9 cellular contexts compared by ENCODE assay signal in genomic region chr9:68356370-68357118, GRCh38. TPM values are rescaled to one million over a fixed set of nuclear protein-coding genes. Genes with fewer than 3 reads are reported as not detected.
DNase-seq lines count a peak whose midpoint lies in the region; ATAC-seq and TF ChIP-seq lines count a peak whose summit lies in the region.
"Not testable (repeated sequence)": the region's sequence is repeated elsewhere in the genome, so short reads cannot be mapped to it uniquely, and the experiment has no call there.
"Had no signal": no experiment of that assay in that cellular context is flagged by ENCODE, and none has a peak within 500 bp of the region (broad histone marks: within the 10 kb centered on the region; RNA-seq: fewer than 3 reads in every experiment).

TSS of gene PGM5 (plus strand) at chr9:68356611. CDS start at chr9:68357128, 517 bp downstream.

- H3K4me3 ChIP-seq in BLaER1, result peak within 1 kb of the TSS; percentile 60
- peak within 1 kb of the TSS; percentile 65 for H3K4me3 ChIP-seq in MM.1S (ENCODE audit: low read length)

- not testable (repeated sequence) for H3K79me2 ChIP-seq in MM.1S (ENCODE audit: low read length)

- not testable (repeated sequence) for H3K27ac ChIP-seq in BLaER1; MM.1S (ENCODE audit: low read length)

- not testable (repeated sequence) for H3K36me3 Mint-ChIP-seq in activated naive CD4-positive, alpha-beta T cell treated with anti-CD3 and anti-CD28 coated beads, Interleukin-2, amount 50 U/mL, for 24 hours; endothelial cell (ENCODE audit: low read depth, unreplicated experiment); nephron progenitor cell (ENCODE audit: low read depth); stimulated activated naive CD8-positive, alpha-beta T cell treated with anti-CD3 and anti-CD28 coated beads, Interleukin-15, Interleukin-2, amounts not matched to agents 100 ng/mL and 50 ng/mL, for 24 hours (ENCODE audit: low read depth)

- H3K4me1 Mint-ChIP-seq in activated naive CD4-positive, alpha-beta T cell treated with anti-CD3 and anti-CD28 coated beads, Interleukin-2, amount 50 U/mL, for 24 hours; endothelial cell (ENCODE audit: unreplicated experiment); stimulated activated naive CD8-positive, alpha-beta T cell treated with anti-CD3 and anti-CD28 coated beads, Interleukin-15, Interleukin-2, amounts not matched to agents 100 ng/mL and 50 ng/mL, for 24 hours (ENCODE audit: low read depth): not testable (repeated sequence)
- H3K4me1 Mint-ChIP-seq in nephron progenitor cell, result peaks cover 11% of the 10 kb centered on the region

- not testable (repeated sequence) for H3K4me1 ChIP-seq in BLaER1; MM.1S (ENCODE audit: low read length)

- DNase-seq in MM.1S (peak; percentile 22), endothelial cell (ENCODE audit: low spot score) (peak; percentile 30), iPS-NIHi11 (ENCODE audit: low spot score) (peak; percentile 12), nephron progenitor cell (peak; percentile 64)

- peak within 1 kb of the TSS; percentile 75 for H2AFZ ChIP-seq in MM.1S (ENCODE audit: low read length)

- H3K4me3 Mint-ChIP-seq in activated naive CD4-positive, alpha-beta T cell treated with anti-CD3 and anti-CD28 coated beads, Interleukin-2, amount 50 U/mL, for 24 hours, result peak within 1 kb of the TSS; percentile 6
- H3K4me3 Mint-ChIP-seq in endothelial cell (ENCODE audit: unreplicated experiment) (peak within 1 kb of the TSS; percentile 79), nephron progenitor cell (peak within 1 kb of the TSS; percentile 86)
- peak within 1 kb of the TSS; percentile 69 for H3K4me3 Mint-ChIP-seq in stimulated activated naive CD8-positive, alpha-beta T cell treated with anti-CD3 and anti-CD28 coated beads, Interleukin-15, Interleukin-2, amounts not matched to agents 100 ng/mL and 50 ng/mL, for 24 hours

- H3F3A ChIP-seq in MM.1S (ENCODE audit: insufficient read depth, low read length), result not testable (repeated sequence)

- H3K27ac Mint-ChIP-seq in activated naive CD4-positive, alpha-beta T cell treated with anti-CD3 and anti-CD28 coated beads, Interleukin-2, amount 50 U/mL, for 24 hours, result peak within 1 kb of the TSS; percentile 69
- H3K27ac Mint-ChIP-seq in endothelial cell (ENCODE audit: unreplicated experiment), result peak within 1 kb of the TSS; percentile 7
- H3K27ac Mint-ChIP-seq in nephron progenitor cell; stimulated activated naive CD8-positive, alpha-beta T cell treated with anti-CD3 and anti-CD28 coated beads, Interleukin-15, Interleukin-2, amounts not matched to agents 100 ng/mL and 50 ng/mL, for 24 hours: not testable (repeated sequence)

- peaks cover 13% of the 10 kb centered on the region for H3K27me3 Mint-ChIP-seq in activated naive CD4-positive, alpha-beta T cell treated with anti-CD3 and anti-CD28 coated beads, Interleukin-2, amount 50 U/mL, for 24 hours
- H3K27me3 Mint-ChIP-seq in endothelial cell (ENCODE audit: unreplicated experiment), result peaks cover 13% of the 10 kb centered on the region
- H3K27me3 Mint-ChIP-seq in nephron progenitor cell (ENCODE audit: low read depth, poor library complexity), result peaks cover 56% of the 10 kb centered on the region
- peaks cover 25% of the 10 kb centered on the region for H3K27me3 Mint-ChIP-seq in stimulated activated naive CD8-positive, alpha-beta T cell treated with anti-CD3 and anti-CD28 coated beads, Interleukin-15, Interleukin-2, amounts not matched to agents 100 ng/mL and 50 ng/mL, for 24 hours

- not testable (repeated sequence) for H3K9me3 ChIP-seq in BLaER1; MM.1S (replicated peaks; ENCODE audit: insufficient read depth, low read length)

- H3K9ac ChIP-seq in BLaER1, result not testable (repeated sequence)
- H3K9ac ChIP-seq in MM.1S (ENCODE audit: low read length), result peak within 1 kb of the TSS; percentile 21; the same call in 1 of the 2 replicates

- not testable (repeated sequence) for H3K9me2 ChIP-seq in MM.1S (replicated peaks; ENCODE audit: insufficient read depth, low read length)

- H3K36me3 ChIP-seq in BLaER1; MM.1S (replicated peaks; ENCODE audit: insufficient read depth, low read length): not testable (repeated sequence)

- H3K9me3 Mint-ChIP-seq in activated naive CD4-positive, alpha-beta T cell treated with anti-CD3 and anti-CD28 coated beads, Interleukin-2, amount 50 U/mL, for 24 hours; endothelial cell (ENCODE audit: unreplicated experiment); nephron progenitor cell; stimulated activated naive CD8-positive, alpha-beta T cell treated with anti-CD3 and anti-CD28 coated beads, Interleukin-15, Interleukin-2, amounts not matched to agents 100 ng/mL and 50 ng/mL, for 24 hours: not testable (repeated sequence)

- peak; percentile 45 for ATAC-seq in GM19372 (IDR thresholded peaks at IDR 0.05; ENCODE audit: low read depth, unreplicated experiment)

- not testable (repeated sequence) for TF ChIP-seq CTCF in MM.1S (IDR thresholded peaks at IDR 0.05; ENCODE audit: low read length); endothelial cell (IDR thresholded peaks at IDR 0.05; ENCODE audit: unreplicated experiment); nephron progenitor cell (IDR thresholded peaks at IDR 0.05)

- H4K20me1 ChIP-seq in BLaER1; MM.1S (ENCODE audit: insufficient read depth, low read length): not testable (repeated sequence)

- peak within 1 kb of the TSS; percentile 53 for H3K4me2 ChIP-seq in BLaER1
- H3K4me2 ChIP-seq in MM.1S (ENCODE audit: low read depth, low read length), result peak within 1 kb of the TSS; percentile 63; the same call in 1 of the 2 replicates

- peaks cover 29% of the 10 kb centered on the region for H3K27me3 ChIP-seq in BLaER1
- H3K27me3 ChIP-seq in MM.1S (replicated peaks; ENCODE audit: insufficient read depth, low read length), result not testable (repeated sequence)

RNA-seq across cellular contexts. Expression of gene PGM5, which starts in this region (rescaled TPM):
- total RNA-seq in endothelial cell (ENCODE audit: unreplicated experiment), result 1.2 TPM
- total RNA-seq: activated naive CD4-positive, alpha-beta T cell treated with anti-CD3 and anti-CD28 coated beads, Interleukin-2, amount 50 U/mL, for 72 hours had no signal

Comparison
In these comparisons a context has a peak if more than half of its experiments do, and no peak if none do; other contexts are left out.
1. DNase-seq: peak in every context shown above with its lines; median percentile 64 in nephron progenitor cell; 30 in endothelial cell; 22 in MM.1S; 12 in iPS-NIHi11.
2. H3K4me3 Mint-ChIP-seq: peak in every context shown above with its lines; median percentile 86 in nephron progenitor cell; 79 in endothelial cell; 69 in stimulated activated naive CD8-positive, alpha-beta T cell treated with anti-CD3 and anti-CD28 coated beads, Interleukin-15, Interleukin-2, amounts not matched to agents 100 ng/mL and 50 ng/mL, for 24 hours; 6 in activated naive CD4-positive, alpha-beta T cell treated with anti-CD3 and anti-CD28 coated beads, Interleukin-2, amount 50 U/mL, for 24 hours.